In the genomic region with DNA sequence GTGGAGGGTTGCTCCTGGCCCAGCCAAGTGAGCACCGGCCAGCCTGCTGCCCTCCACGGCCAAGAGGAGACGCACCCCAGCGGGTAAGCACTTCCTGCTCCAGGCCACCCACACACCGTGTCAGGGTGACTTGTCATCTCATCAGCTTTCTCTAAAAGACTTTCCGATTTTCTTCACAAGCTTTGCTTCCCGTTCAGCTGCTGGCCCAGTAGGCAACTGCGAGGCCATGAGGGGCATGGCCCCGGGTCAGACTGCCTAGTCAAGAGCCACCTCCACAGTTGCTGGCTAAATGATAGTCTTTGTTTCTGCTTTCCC, we compare ENCODE assay signal across 11 cellular contexts. TPM values are rescaled to one million over a fixed set of nuclear protein-coding genes. Genes with fewer than 3 reads are reported as not detected.
A peak's percentile ranks its signal among the peaks of the same experiment; 100 is the strongest.
DNase-seq lines count a peak whose midpoint lies in the region; ATAC-seq, FAIRE-seq and TF ChIP-seq lines count a peak whose summit lies in the region.
"Had no signal": no experiment of that assay in that cellular context is flagged by ENCODE, and none has a peak within 500 bp of the region (broad histone marks: within the 10 kb centered on the region; RNA-seq: fewer than 3 reads in every experiment).

No MANE protein-coding gene starts in this region.

- POLR2A ChIA-PET in OCI-LY7 (lab: Charles Lee): interaction anchor here (1.0 to 1.1 kb wide), 2 partner anchors 14 to 27 kb away, joined by 3 to 4 read pairs; a partner anchor contains a TSS
- POLR2A ChIA-PET in GM12878 (lab: Charles Lee): interaction anchor here (0.6 to 1.0 kb wide), 2 partner anchors 28 to 56 kb away, joined by 3 to 9 read pairs; no protein-coding TSS in a partner anchor

- H3K27me3 ChIP-seq in GM12878 (replicated peaks in 1 of 2; ENCODE audit: control insufficient read depth in 2 of 2, insufficient read depth in 2 of 2, low read length in 1 of 2): no peaks in the 10 kb centered on the region

- BruUV-seq in OCI-LY7 (replicated peaks; lab: Mats Ljungman, UMichigan): no TSS peak
- no TSS peak for BruUV-seq in GM12878 (replicated peaks; lab: Mats Ljungman, UMichigan)

- 11% methylated on average over 9 of the region's 9 CpGs for WGBS in GM12878 (ENCODE audit: insufficient coverage, insufficient replicate concordance, low lambda C conversion rate, missing lambda C conversion rate)

- H3K36me3 ChIP-seq in OCI-LY7 (ENCODE audit: insufficient read depth, low read length) (peaks cover 10% of the 10 kb centered on the region; the same call in 1 of the 2 replicates), GM12878 (ENCODE audit: control insufficient read depth in 2 of 2, insufficient read depth in 2 of 2, low read length in 1 of 2) (peaks cover 15 to 23% of the 10 kb centered on the region in 2 experiments)

- FAIRE-seq in GM12878 (lab: Jason Lieb, UNC): no peak
- FAIRE-seq in frontal cortex (lab: Jason Lieb, UNC): no peak
- FAIRE-seq: A549 had no signal

- H3K79me2 ChIP-seq in OCI-LY7 (ENCODE audit: insufficient read depth, low read depth, low read length): no peaks in the 10 kb centered on the region
- H3K79me2 ChIP-seq in GM12878 (ENCODE audit: control insufficient read depth, insufficient read depth, low read length): no peaks in the 10 kb centered on the region

- intact Hi-C loops in OCI-LY7 (cut with micrococcal nuclease; ENCODE audit: unreplicated experiment): loop anchor here (5.0 kb wide), 1 partner anchor 200 kb away; no protein-coding TSS in a partner anchor
- intact Hi-C loops in GM12878 (cut with micrococcal nuclease; ENCODE audit: unreplicated experiment): loop anchor here (5.0 kb wide), 1 partner anchor 165 kb away; a partner anchor contains a TSS

- H4K20me1 ChIP-seq in OCI-LY7 (ENCODE audit: insufficient read depth, low read length): no peaks in the 10 kb centered on the region
- no peaks in the 10 kb centered on the region for H4K20me1 ChIP-seq in GM12878 (ENCODE audit: control insufficient read depth, insufficient read depth)

- TF ChIP-seq CTCF in OCI-LY7 (conservative IDR thresholded peaks at IDR 0.05; ENCODE audit: low read length): no peak
- no peak for TF ChIP-seq CTCF in GM12878 (IDR thresholded peaks at IDR 0.05 in 2 of 3, conservative IDR thresholded peaks at IDR 0.05 in 1 of 3; ENCODE audit: control insufficient read depth in 2 of 3, extremely low read depth in 1 of 3, insufficient read depth in 1 of 3, low read depth in 3 of 3, low read length in 3 of 3)

- H3K27ac ChIP-seq in OCI-LY7 (ENCODE audit: low read depth, low read length, poor library complexity, severe bottlenecking) (no peak overlapping the region), GM12878 (ENCODE audit: control insufficient read depth, insufficient read depth) (peak overlapping the region; percentile 37)
- H3K27ac ChIP-seq: A549 had no signal

- 0 out of 2 replicates have a peak overlapping the region, but pooled peaks have one; percentile 0 for H3K9ac ChIP-seq in GM12878 (ENCODE audit: control insufficient read depth, insufficient read depth, low read length)

- H3K4me3 ChIP-seq in OCI-LY7 (ENCODE audit: low read depth, low read length, poor library complexity, severe bottlenecking) (no peak overlapping the region), GM12878 (no peak overlapping the region)
- H3K4me3 ChIP-seq: A549 had no signal

- TF ChIP-seq EP300 in GM12878 (IDR thresholded peaks at IDR 0.05; ENCODE audit: borderline replicate concordance in 1 of 2, control insufficient read depth in 1 of 2, low read depth in 2 of 2, low read length in 2 of 2): no peak

- in situ Hi-C loops in GM12878 (cut with MboI): no loop called here

- SMC1A ChIA-PET in GM12878 (lab: Charles Lee; ENCODE audit: uncharacterized antibody, unreplicated experiment): interaction anchor here (0.8 to 2.2 kb wide), 3 partner anchors 39 to 198 kb away, joined by 3 to 7 read pairs (median 3); no protein-coding TSS in a partner anchor

- H3K4me1 ChIP-seq in OCI-LY7 (ENCODE audit: insufficient read depth, low read length, poor library complexity, severe bottlenecking) (peaks cover 28% of the 10 kb centered on the region), GM12878 (ENCODE audit: control insufficient read depth, insufficient read depth, low read length) (peaks cover 22% of the 10 kb centered on the region)

- peak; percentile 22 to 29 for DNase-seq in activated CD4-positive, alpha-beta T cell treated with anti-CD3 and anti-CD28 coated beads for 24 hours (ENCODE audit: low read depth in 2 of 2)
- no peak for DNase-seq in activated CD4-positive, alpha-beta T cell treated with anti-CD3 and anti-CD28 coated beads, Interleukin-2, amount 50 U/mL, for 1 hour
- DNase-seq in OCI-LY7 (ENCODE audit: low spot score) (peak; percentile 31), GM12878 (ENCODE audit: low read depth, low spot score) (no peak), epidermal melanocyte (ENCODE audit: insufficient read length, low spot score) (no peak), 8988T (no peak), frontal cortex (ENCODE audit: low spot score in 2 of 2) (no peak)
- peak; percentile 23 to 45 for DNase-seq in stimulated activated CD4-positive, alpha-beta T cell treated with anti-CD3 and anti-CD28 coated beads, Interleukin-4, amount 100 ng/mL, for 48 hours (ENCODE audit: low read depth in 2 of 2)
- DNase-seq: caudate nucleus, NCI-H187 treated with DMSO at 0.1 percent for 48 hours had no signal

- no peaks in the 10 kb centered on the region for H3K9me2 ChIP-seq in OCI-LY7 (ENCODE audit: insufficient read depth, low read length)

- no peak overlapping the region for H2AFZ ChIP-seq in OCI-LY7 (ENCODE audit: low read length)
- peak overlapping the region; percentile 33; the same call in 1 of the 2 replicates for H2AFZ ChIP-seq in GM12878 (ENCODE audit: control insufficient read depth, low read depth, low read length)

- no peaks in the 10 kb centered on the region for H3K9me3 ChIP-seq in OCI-LY7 (ENCODE audit: low read length)
- H3K9me3 ChIP-seq in GM12878 (replicated peaks; ENCODE audit: control insufficient read depth, insufficient read depth, low read length): no peaks in the 10 kb centered on the region
- H3K9me3 ChIP-seq: A549 had no signal

- peak; percentile 58 for ATAC-seq in GM12878

- H3K4me2 ChIP-seq in OCI-LY7 (ENCODE audit: low read length) (no peak overlapping the region), GM12878 (ENCODE audit: control insufficient read depth, insufficient read depth) (no peak overlapping the region)
- H3K4me2 ChIP-seq: A549 had no signal

- TF ChIP-seq RAD21 in GM12878 (IDR thresholded peaks at IDR 0.05; ENCODE audit: insufficient read depth, low read depth, low read length): no peak

- CTCF ChIA-PET in OCI-LY7 (lab: Charles Lee; ENCODE audit: unreplicated experiment): no interaction called here
- CTCF ChIA-PET in GM12878 (lab: Yijun Ruan, JAX): interaction anchor here (0.8 to 2.6 kb wide), 6 partner anchors 11 to 209 kb away, joined by 3 to 12 read pairs (median 6); no protein-coding TSS in a partner anchor

- RAD21 ChIA-PET in GM12878 (lab: Charles Lee; ENCODE audit: unreplicated experiment): interaction anchor here (0.6 to 2.0 kb wide), 4 partner anchors 12 to 245 kb away, joined by 3 to 6 read pairs (median 4); no protein-coding TSS in a partner anchor

- peak; percentile 50 for TF ChIP-seq POLR2A in GM12878 (IDR thresholded peaks at IDR 0.05; ENCODE audit: low read depth, low read length)

RNA-seq across cellular contexts. Expression of a gene that starts 13.8 kb away (rescaled TPM):
- total RNA-seq in OCI-LY7 (2014; rRNA removed; shearing (Covaris generic)): 9.1 and 13.5 TPM in 2 replicates
- total RNA-seq in OCI-LY7 (2022): 18.2 and 18.6 TPM in 2 replicates
- 20.3 and 22.8 TPM in 2 replicates for total RNA-seq in GM12878 (2013; cell fraction: nucleolus; rRNA removed)
- 4.0 and 4.7 TPM in 2 replicates for total RNA-seq in GM12878 (2014; rRNA removed)
- 2.8 and 3.2 TPM in 2 replicates for total RNA-seq in GM12878 (2014; rRNA removed; fragmentation: Illumina TruSeq; extraction: Trizol)
- 14.3 and 14.9 TPM in 2 replicates for total RNA-seq in GM12878 (2021)
- polyA plus RNA-seq in GM12878 (2011; ENCODE audit: low read depth): 3.6 TPM
- polyA plus RNA-seq in GM12878 (2011; rRNA removed): 3.2 and 9.6 TPM in 2 replicates
- polyA plus RNA-seq in GM12878 (2011; cell fraction: cytosol; rRNA removed): 12.6 and 16.8 TPM in 2 replicates
- 28.6 and 33.7 TPM in 2 replicates for polyA plus RNA-seq in GM12878 (2011; cell fraction: nucleus; rRNA removed)
- polyA plus RNA-seq in GM12878 (2012): 7.6 and 8.5 TPM in 2 replicates
- 1.8 and 7.9 TPM in 2 replicates for polyA plus RNA-seq in GM12878 (2014; fragmentation: Illumina TruSeq; extraction: Trizol)
- 1 to 10 TPM in 1 of 2 experiments, under 1 TPM in 1; 0.72 to 1.9 TPM for polyA plus RNA-seq in GM12878 (2014; fragmentation: Nextera tagmentation; extraction: Ambion mirVana)
- 7.6 and 9.5 TPM in 2 replicates for polyA plus RNA-seq in GM12878 (2014; rRNA removed)
- 1 to 10 TPM; 2.6 to 3.0 TPM for polyA plus RNA-seq in GM12878 (2016; fragmentation: Nextera tagmentation; extraction: Ambion mirVana)
- polyA minus RNA-seq in GM12878 (2011; rRNA and poly(A)+ RNA removed): 15.1 and 29.7 TPM in 2 replicates
- 14.7 and 16.7 TPM in 2 replicates for polyA minus RNA-seq in GM12878 (2011; cell fraction: cytosol; rRNA and poly(A)+ RNA removed)
- 10.8 and 21.8 TPM in 2 replicates for polyA minus RNA-seq in GM12878 (2011; cell fraction: nucleus; rRNA and poly(A)+ RNA removed)
- total RNA-seq in frontal cortex: 11.8 TPM

RNA-seq across cellular contexts. Expression of a gene that starts 41.5 kb away (rescaled TPM):
- 5.1 and 5.4 TPM in 2 replicates for total RNA-seq in OCI-LY7 (2014; rRNA removed; shearing (Covaris generic))
- total RNA-seq in OCI-LY7 (2022) (5.9 and 6.4 TPM in 2 replicates), GM12878 (2014; rRNA removed) (6.6 and 9.0 TPM in 2 replicates), GM12878 (2014; rRNA removed; fragmentation: Illumina TruSeq; extraction: Trizol) (6.4 and 7.2 TPM in 2 replicates), GM12878 (2021) (13.8 and 14.4 TPM in 2 replicates), frontal cortex (5.3 TPM)
- total RNA-seq in GM12878 (2013; cell fraction: nucleolus; rRNA removed): 38.9 and 42.1 TPM in 2 replicates
- polyA plus RNA-seq in GM12878 (2011; ENCODE audit: low read depth): 7.6 TPM
- polyA plus RNA-seq in GM12878 (2011; rRNA removed) (5.3 and 10.1 TPM in 2 replicates), GM12878 (2014; fragmentation: Illumina TruSeq; extraction: Trizol) (12.6 and 13.7 TPM in 2 replicates), GM12878 (2014; fragmentation: Nextera tagmentation; extraction: Ambion mirVana) (1 to 10 TPM; 2.4 to 2.8 TPM), GM12878 (2014; rRNA removed) (10.1 and 10.4 TPM in 2 replicates), GM12878 (2016; fragmentation: Nextera tagmentation; extraction: Ambion mirVana) (1 to 10 TPM; 2.7 to 7.2 TPM)
- polyA plus RNA-seq in GM12878 (2011; cell fraction: cytosol; rRNA removed): 13.4 and 15.7 TPM in 2 replicates
- polyA plus RNA-seq in GM12878 (2011; cell fraction: nucleus; rRNA removed): 14.4 and 17.6 TPM in 2 replicates
- polyA plus RNA-seq in GM12878 (2012): 11.7 and 18.3 TPM in 2 replicates
- 16.5 and 23.7 TPM in 2 replicates for polyA minus RNA-seq in GM12878 (2011; rRNA and poly(A)+ RNA removed)
- 8.3 and 10.2 TPM in 2 replicates for polyA minus RNA-seq in GM12878 (2011; cell fraction: cytosol; rRNA and poly(A)+ RNA removed)
- 10.4 and 13.0 TPM in 2 replicates for polyA minus RNA-seq in GM12878 (2011; cell fraction: nucleus; rRNA and poly(A)+ RNA removed)

RNA-seq across cellular contexts. Expression of a gene that starts 41.6 kb away (rescaled TPM):
- 6.4 and 6.5 TPM in 2 replicates for total RNA-seq in OCI-LY7 (2014; rRNA removed; shearing (Covaris generic))
- 6.7 and 6.9 TPM in 2 replicates for total RNA-seq in OCI-LY7 (2022)
- total RNA-seq in GM12878 (2013; cell fraction: nucleolus; rRNA removed): 12.3 and 15.0 TPM in 2 replicates
- total RNA-seq in GM12878 (2014; rRNA removed): 2.7 and 3.3 TPM in 2 replicates
- total RNA-seq in GM12878 (2014; rRNA removed; fragmentation: Illumina TruSeq; extraction: Trizol): 2.6 and 2.8 TPM in 2 replicates
- total RNA-seq in GM12878 (2021): 3.5 and 3.9 TPM in 2 replicates
- 1.00 TPM for polyA plus RNA-seq in GM12878 (2011; ENCODE audit: low read depth)
- polyA plus RNA-seq in GM12878 (2011; rRNA removed): 1.7 and 2.3 TPM in 2 replicates
- 1.1 and 2.2 TPM in 2 replicates for polyA plus RNA-seq in GM12878 (2011; cell fraction: cytosol; rRNA removed)
- polyA plus RNA-seq in GM12878 (2011; cell fraction: nucleus; rRNA removed): 17.6 and 25.2 TPM in 2 replicates
- 2.0 and 2.6 TPM in 2 replicates for polyA plus RNA-seq in GM12878 (2012)
- 1.5 and 2.0 TPM in 2 replicates for polyA plus RNA-seq in GM12878 (2014; fragmentation: Illumina TruSeq; extraction: Trizol)
- polyA plus RNA-seq in GM12878 (2014; fragmentation: Nextera tagmentation; extraction: Ambion mirVana): under 1 TPM; 0.34 to 0.77 TPM
- 5.3 and 6.2 TPM in 2 replicates for polyA plus RNA-seq in GM12878 (2014; rRNA removed)
- 1 to 10 TPM; 2.6 to 2.8 TPM for polyA plus RNA-seq in GM12878 (2016; fragmentation: Nextera tagmentation; extraction: Ambion mirVana)
- 1.6 and 1.9 TPM in 2 replicates for polyA minus RNA-seq in GM12878 (2011; rRNA and poly(A)+ RNA removed)
- 0.94 TPM in 1 of 2 replicates, not detected in the other for polyA minus RNA-seq in GM12878 (2011; cell fraction: cytosol; rRNA and poly(A)+ RNA removed)
- 3.1 and 4.7 TPM in 2 replicates for polyA minus RNA-seq in GM12878 (2011; cell fraction: nucleus; rRNA and poly(A)+ RNA removed)
- total RNA-seq in frontal cortex: 4.1 TPM

RNA-seq across cellular contexts. Expression of a gene that starts 55.6 kb away (rescaled TPM):
- 16.0 and 24.1 TPM in 2 replicates for total RNA-seq in OCI-LY7 (2014; rRNA removed; shearing (Covaris generic))
- 20.7 and 22.2 TPM in 2 replicates for total RNA-seq in OCI-LY7 (2022)
- total RNA-seq in GM12878 (2013; cell fraction: nucleolus; rRNA removed): 24.3 and 25.0 TPM in 2 replicates
- 30.0 and 32.1 TPM in 2 replicates for total RNA-seq in GM12878 (2014; rRNA removed)
- total RNA-seq in GM12878 (2014; rRNA removed; fragmentation: Illumina TruSeq; extraction: Trizol): 11.2 and 11.5 TPM in 2 replicates
- total RNA-seq in GM12878 (2021): 23.0 and 24.9 TPM in 2 replicates
- 8.5 TPM for polyA plus RNA-seq in GM12878 (2011; ENCODE audit: low read depth)
- polyA plus RNA-seq in GM12878 (2011; rRNA removed): 9.1 and 18.6 TPM in 2 replicates
- polyA plus RNA-seq in GM12878 (2011; cell fraction: cytosol; rRNA removed): 18.4 and 28.0 TPM in 2 replicates
- 25.2 and 29.1 TPM in 2 replicates for polyA plus RNA-seq in GM12878 (2011; cell fraction: nucleus; rRNA removed)
- 16.2 and 19.1 TPM in 2 replicates for polyA plus RNA-seq in GM12878 (2012)
- 1.8 and 7.4 TPM in 2 replicates for polyA plus RNA-seq in GM12878 (2014; fragmentation: Illumina TruSeq; extraction: Trizol)
- polyA plus RNA-seq in GM12878 (2014; fragmentation: Nextera tagmentation; extraction: Ambion mirVana): 10 to 100 TPM; 18.0 to 22.5 TPM
- polyA plus RNA-seq in GM12878 (2014; rRNA removed): 31.8 and 37.9 TPM in 2 replicates
- 10 to 100 TPM; 30.3 to 36.2 TPM for polyA plus RNA-seq in GM12878 (2016; fragmentation: Nextera tagmentation; extraction: Ambion mirVana)
- 7.2 and 13.4 TPM in 2 replicates for polyA minus RNA-seq in GM12878 (2011; rRNA and poly(A)+ RNA removed)
- polyA minus RNA-seq in GM12878 (2011; cell fraction: cytosol; rRNA and poly(A)+ RNA removed): 4.2 and 4.8 TPM in 2 replicates
- polyA minus RNA-seq in GM12878 (2011; cell fraction: nucleus; rRNA and poly(A)+ RNA removed): 4.8 and 9.9 TPM in 2 replicates
- 5.7 TPM for total RNA-seq in frontal cortex

Comparison
In these comparisons a context has a peak if more than half of its experiments do, and no peak if none do; other contexts are left out.
1. DNase-seq: peak in activated CD4-positive, alpha-beta T cell treated with anti-CD3 and anti-CD28 coated beads for 24 hours (2 of 2), OCI-LY7 (single experiment) and stimulated activated CD4-positive, alpha-beta T cell treated with anti-CD3 and anti-CD28 coated beads, Interleukin-4, amount 100 ng/mL, for 48 hours (2 of 2); none in activated CD4-positive, alpha-beta T cell treated with anti-CD3 and anti-CD28 coated beads, Interleukin-2, amount 50 U/mL, for 1 hour (single experiment), GM12878 (single experiment), epidermal melanocyte (single experiment), 8988T (single experiment) and frontal cortex (0 of 2).